In genomic region chr17:44014437-44015172, GRCh38 we compare ENCODE assay signal across 8 cellular contexts. TPM values are rescaled to one million over a fixed set of nuclear protein-coding genes. Genes with fewer than 3 reads are reported as not detected.
DNase-seq lines count a peak whose midpoint lies in the region; ATAC-seq and TF ChIP-seq lines count a peak whose summit lies in the region.

TMEM101 (minus strand) TSS chr17:44014963; CDS start chr17:44014952, 11 bp downstream.

- H3K36me3 ChIP-seq in esophagus (ENCODE audit: control insufficient read depth in 2 of 2, insufficient read depth in 2 of 2, low read length in 1 of 2) (peaks cover 0 to 6% of the 10 kb centered on the region in 2 donors), mucosa of rectum (ENCODE audit: control insufficient read depth in 2 of 2, insufficient read depth in 2 of 2, low read length in 2 of 2) (peaks cover 4 to 17% of the 10 kb centered on the region in 2 donors)

- H3K27me3 ChIP-seq in esophagus (ENCODE audit: control insufficient read depth in 1 of 2, insufficient read depth in 2 of 2, low read length in 2 of 2) = no peaks in the 10 kb centered on the region
- H3K27me3 ChIP-seq in mucosa of rectum (ENCODE audit: control insufficient read depth in 2 of 2, insufficient read depth in 2 of 2, low read length in 2 of 2) = no peaks in the 10 kb centered on the region

- peaks cover 6 to 11% (median 11%) of the 10 kb centered on the region in 3 donors for H3K4me1 Mint-ChIP-seq in IgD-negative memory B cell
- peaks cover 18% of the 10 kb centered on the region for H3K4me1 Mint-ChIP-seq in activated T-cell treated with anti-CD3 and anti-CD28 coated beads, Interleukin-2, amount 50 U/mL, for 24 hours (ENCODE audit: low read depth)

- H3K27ac ChIP-seq in esophagus (ENCODE audit: low read depth in 2 of 2, low read length in 1 of 2) = peak within 1 kb of the TSS; percentile 52 to 81
- H3K27ac ChIP-seq in mucosa of rectum (ENCODE audit: low read depth in 2 of 2, low read length in 2 of 2) = peak within 1 kb of the TSS in 1 of 2 donors; percentile 62

- H3K27me3 Mint-ChIP-seq in IgD-negative memory B cell = no peaks in the 10 kb centered on the region
- H3K27me3 Mint-ChIP-seq in activated T-cell treated with anti-CD3 and anti-CD28 coated beads, Interleukin-2, amount 50 U/mL, for 24 hours = no peaks in the 10 kb centered on the region

- DNase-seq in COR-L47 (lab: John Stamatoyannopoulos, UW) = peak; percentile 91
- peak; percentile 88 for DNase-seq in activated T-cell treated with anti-CD3 and anti-CD28 coated beads, Interleukin-2, amount 50 U/mL, for 24 hours
- DNase-seq in stimulated activated CD8-positive, alpha-beta memory T cell treated with anti-CD3 and anti-CD28 coated beads, Interleukin-4, amount 100 ng/mL, for 4 hours (ENCODE audit: low read depth in 2 of 2, low spot score in 1 of 2) = peak; percentile 77 to 79

- 1% methylated on average over 43 of the region's 43 CpGs for WGBS in esophagus, 2 donors

- peaks cover 5 to 6% of the 10 kb centered on the region in 2 donors for H3K4me1 ChIP-seq in esophagus (ENCODE audit: control insufficient read depth in 2 of 2, insufficient read depth in 2 of 2, low read length in 1 of 2)
- H3K4me1 ChIP-seq in mucosa of rectum (ENCODE audit: control insufficient read depth in 2 of 2, insufficient read depth in 2 of 2, low read length in 2 of 2) = peaks cover 7 to 11% of the 10 kb centered on the region in 2 donors

- H3K4me3 ChIP-seq in esophagus (ENCODE audit: low read depth in 1 of 2, low read length in 2 of 2) (peak within 1 kb of the TSS; percentile 88 to 96), mucosa of rectum (ENCODE audit: low read length in 2 of 2) (peak within 1 kb of the TSS; percentile 75 to 98)

- ATAC-seq in GM21447 (IDR thresholded peaks at IDR 0.05; ENCODE audit: unreplicated experiment) = peak; percentile 86

- peaks cover 0 to 2% (median 0%) of the 10 kb centered on the region in 3 donors for H3K9me3 Mint-ChIP-seq in IgD-negative memory B cell
- no peaks in the 10 kb centered on the region for H3K9me3 Mint-ChIP-seq in activated T-cell treated with anti-CD3 and anti-CD28 coated beads, Interleukin-2, amount 50 U/mL, for 24 hours

- peak within 1 kb of the TSS; percentile 97 to 100 (median 98) for H3K4me3 Mint-ChIP-seq in IgD-negative memory B cell
- H3K4me3 Mint-ChIP-seq in activated T-cell treated with anti-CD3 and anti-CD28 coated beads, Interleukin-2, amount 50 U/mL, for 24 hours = peak within 1 kb of the TSS; percentile 100

- peak within 1 kb of the TSS; percentile 67 to 86 (median 68) for H3K27ac Mint-ChIP-seq in IgD-negative memory B cell
- H3K27ac Mint-ChIP-seq in activated T-cell treated with anti-CD3 and anti-CD28 coated beads, Interleukin-2, amount 50 U/mL, for 24 hours = peak within 1 kb of the TSS; percentile 97

- H3K9me3 ChIP-seq in esophagus (ENCODE audit: control insufficient read depth in 2 of 2, insufficient read depth in 1 of 2, low read depth in 1 of 2, low read length in 1 of 2) (no peaks in the 10 kb centered on the region), mucosa of rectum (ENCODE audit: control insufficient read depth in 2 of 2, low read length in 2 of 2) (no peaks in the 10 kb centered on the region)

- H3K9ac ChIP-seq in mucosa of rectum (ENCODE audit: low read depth in 1 of 2, low read length in 2 of 2) = peak within 1 kb of the TSS; percentile 75 to 85

- peaks cover 10% of the 10 kb centered on the region for H3K36me3 Mint-ChIP-seq in IgD-negative memory B cell
- peaks cover 31% of the 10 kb centered on the region for H3K36me3 Mint-ChIP-seq in activated T-cell treated with anti-CD3 and anti-CD28 coated beads, Interleukin-2, amount 50 U/mL, for 24 hours (ENCODE audit: low read depth)

TF ChIP-seq in PFSK-1, 5 proteins besides CTCF, POLR2A, EP300 and RAD21:
- TF ChIP-seq FOXP2 (optimal IDR thresholded peaks at IDR 0.05; ENCODE audit: borderline replicate concordance, extremely low read depth, extremely low read length, insufficient read depth) = no peak
- TF ChIP-seq POLR2AphosphoS5 (IDR thresholded peaks at IDR 0.05; ENCODE audit: low read depth, low read length) = peak; percentile 85
- peak; percentile 99 for TF ChIP-seq TAF1 (IDR thresholded peaks at IDR 0.05; ENCODE audit: borderline replicate concordance, insufficient read depth, low read length)
- no peak for TF ChIP-seq SIN3A (IDR thresholded peaks at IDR 0.05; ENCODE audit: borderline replicate concordance, insufficient read depth, low read length)
- 0 out of 4 replicates have a peak, but pooled peaks of 1 of the 2 experiments have one; percentile 38 for TF ChIP-seq REST (IDR thresholded peaks at IDR 0.05; ENCODE audit: insufficient read depth in 1 of 2, low read depth in 2 of 2, low read length in 2 of 2)

RNA-seq across cellular contexts. Expression of gene TMEM101, which starts in this region (rescaled TPM):
- 24.6 TPM for polyA plus RNA-seq in IgD-negative memory B cell
- 49.6 TPM for polyA plus RNA-seq in PFSK-1 (2012; ENCODE audit: insufficient read length, low read depth)
- polyA plus RNA-seq in esophagus = 10 to 100 TPM; 12.9 to 26.5 TPM
